8 cellular contexts compared by ENCODE assay signal in genomic region chr22:20918663-20919220, GRCh38. TPM values are rescaled to one million over a fixed set of nuclear protein-coding genes. Genes with fewer than 3 reads are reported as not detected.
DNase-seq lines count a peak whose midpoint lies in the region; ATAC-seq, FAIRE-seq and TF ChIP-seq lines count a peak whose summit lies in the region.

No MANE protein-coding gene starts in this region.

- peak overlapping the region; percentile 94 for H3K27ac Mint-ChIP-seq in activated CD4-positive, alpha-beta T cell treated with anti-CD3 and anti-CD28 coated beads, Interleukin-2, amount 10 ng/mL, durations not matched to agents 7 days and 5 days
- H3K27ac Mint-ChIP-seq in activated T-cell treated with anti-CD3 and anti-CD28 coated beads, Interleukin-2, amount 50 U/mL, for 72 hours = peak overlapping the region; percentile 91

- H3K9me3 Mint-ChIP-seq in activated CD4-positive, alpha-beta T cell treated with anti-CD3 and anti-CD28 coated beads, Interleukin-2, amount 10 ng/mL, durations not matched to agents 7 days and 5 days = no peaks in the 10 kb centered on the region
- H3K9me3 Mint-ChIP-seq in activated T-cell treated with anti-CD3 and anti-CD28 coated beads, Interleukin-2, amount 50 U/mL, for 72 hours = no peaks in the 10 kb centered on the region

- H3K9me3 ChIP-seq in kidney (ENCODE audit: control insufficient read depth in 1 of 2, low read length in 2 of 2) (no peaks in the 10 kb centered on the region), thyroid gland (no peaks in the 10 kb centered on the region)

- H3K27ac ChIP-seq in kidney (ENCODE audit: low read depth in 2 of 2, low read length in 2 of 2) = no peak overlapping the region
- H3K27ac ChIP-seq in thyroid gland = peak overlapping the region in 1 of 3 donors; percentile 92

- TF ChIP-seq CTCF in kidney (IDR thresholded peaks at IDR 0.05; ENCODE audit: borderline replicate concordance, extremely low read depth, insufficient read depth) = no peak
- TF ChIP-seq CTCF in thyroid gland (IDR thresholded peaks at IDR 0.05) = no peak

- no peaks in the 10 kb centered on the region for H3K27me3 ChIP-seq in thyroid gland

- H3K4me1 Mint-ChIP-seq in activated CD4-positive, alpha-beta T cell treated with anti-CD3 and anti-CD28 coated beads, Interleukin-2, amount 10 ng/mL, durations not matched to agents 7 days and 5 days = peaks cover 43% of the 10 kb centered on the region
- peaks cover 42% of the 10 kb centered on the region for H3K4me1 Mint-ChIP-seq in activated T-cell treated with anti-CD3 and anti-CD28 coated beads, Interleukin-2, amount 50 U/mL, for 72 hours (ENCODE audit: low read depth)

- CTCF ChIA-PET in activated CD4-positive, alpha-beta T cell treated with anti-CD3 and anti-CD28 coated beads, Interleukin-2, amount 10 ng/mL, durations not matched to agents 7 days and 5 days (lab: Charles Lee) = interaction anchor here (0.7 kb wide), 1 partner anchor 117 kb away, joined by 6 read pairs; no protein-coding TSS in a partner anchor

- no peak for FAIRE-seq in kidney (lab: Jason Lieb, UNC)

- peak overlapping the region; percentile 96 for H3K4me3 ChIP-seq in kidney (ENCODE audit: low read length in 2 of 2)
- peak overlapping the region in 2 of 3 donors; percentile 81 to 99 for H3K4me3 ChIP-seq in thyroid gland (replicated peaks in 1 of 3)

- H3K4me3 Mint-ChIP-seq in activated CD4-positive, alpha-beta T cell treated with anti-CD3 and anti-CD28 coated beads, Interleukin-2, amount 10 ng/mL, durations not matched to agents 7 days and 5 days = peak overlapping the region; percentile 99
- H3K4me3 Mint-ChIP-seq in activated T-cell treated with anti-CD3 and anti-CD28 coated beads, Interleukin-2, amount 50 U/mL, for 72 hours = peak overlapping the region; percentile 88 to 96

- intact Hi-C loops in kidney (cut with DNase I) (no loop called here), thyroid gland (cut with DNase I) (no loop called here)

- peak overlapping the region in 1 of 2 donors; percentile 97 for H3K9ac ChIP-seq in kidney (ENCODE audit: low read length in 2 of 2)

- 2 to 4% methylated on average over 14 to 19 of the region's 19 CpGs for WGBS in thyroid gland, 2 donors

- no peak for TF ChIP-seq POLR2A in thyroid gland (IDR thresholded peaks at IDR 0.05)

- peaks cover 28% of the 10 kb centered on the region for H3K36me3 Mint-ChIP-seq in activated CD4-positive, alpha-beta T cell treated with anti-CD3 and anti-CD28 coated beads, Interleukin-2, amount 10 ng/mL, durations not matched to agents 7 days and 5 days (ENCODE audit: low read depth)
- peaks cover 8 to 10% of the 10 kb centered on the region in 2 donors for H3K36me3 Mint-ChIP-seq in activated T-cell treated with anti-CD3 and anti-CD28 coated beads, Interleukin-2, amount 50 U/mL, for 72 hours (ENCODE audit: insufficient read depth in 2 of 2)

- no peaks in the 10 kb centered on the region for H3K36me3 ChIP-seq in kidney (ENCODE audit: control insufficient read depth in 1 of 2, insufficient read depth in 2 of 2, low read length in 2 of 2)
- H3K36me3 ChIP-seq in thyroid gland = no peaks in the 10 kb centered on the region

- DNase-seq in activated CD4-positive, alpha-beta T cell treated with anti-CD3 and anti-CD28 coated beads, Interleukin-2, amount 10 ng/mL, durations not matched to agents 7 days and 5 days = no peak
- DNase-seq in activated CD4-positive, alpha-beta T cell treated with anti-CD3 and anti-CD28 coated beads for 4 hours = no peak
- DNase-seq in activated T-cell treated with anti-CD3 and anti-CD28 coated beads, Interleukin-2, amount 50 U/mL, for 72 hours = no peak
- DNase-seq in kidney (no peak), thyroid gland (no peak), cerebellum (ENCODE audit: low spot score) (no peak), A172 (ENCODE audit: low spot score) (no peak)

- peaks cover 0 to 16% of the 10 kb centered on the region in 2 donors for H3K4me1 ChIP-seq in kidney (ENCODE audit: control insufficient read depth in 1 of 2, insufficient read depth in 1 of 2, low read depth in 1 of 2, low read length in 2 of 2)
- peaks cover 27 to 29% of the 10 kb centered on the region in 2 donors for H3K4me1 ChIP-seq in thyroid gland

- H3K27me3 Mint-ChIP-seq in activated CD4-positive, alpha-beta T cell treated with anti-CD3 and anti-CD28 coated beads, Interleukin-2, amount 10 ng/mL, durations not matched to agents 7 days and 5 days = no peaks in the 10 kb centered on the region
- H3K27me3 Mint-ChIP-seq in activated T-cell treated with anti-CD3 and anti-CD28 coated beads, Interleukin-2, amount 50 U/mL, for 72 hours (ENCODE audit: low read depth) = no peaks in the 10 kb centered on the region

- no peak for ATAC-seq in activated T-cell treated with anti-CD3 and anti-CD28 coated beads, Interleukin-2, amount 50 U/mL, for 72 hours (replicated peaks in 1 of 2)
- no peak for ATAC-seq in HG03460 (IDR thresholded peaks at IDR 0.05; ENCODE audit: unreplicated experiment)

- POLR2A ChIA-PET in activated CD4-positive, alpha-beta T cell treated with anti-CD3 and anti-CD28 coated beads, Interleukin-2, amount 10 ng/mL, durations not matched to agents 7 days and 5 days (lab: Charles Lee) = no interaction called here

RNA-seq across cellular contexts. Expression of gene CRKL, which starts 1.5 kb away (rescaled TPM):
- 10 to 100 TPM; 82.2 to 87.2 TPM for total RNA-seq in activated CD4-positive, alpha-beta T cell treated with anti-CD3 and anti-CD28 coated beads, Interleukin-2, amount 10 ng/mL, durations not matched to agents 7 days and 5 days
- total RNA-seq in activated T-cell treated with anti-CD3 and anti-CD28 coated beads, Interleukin-2, amount 50 U/mL, for 72 hours = 10 to 100 TPM; 70.4 to 71.5 TPM
- total RNA-seq in kidney (44.7 TPM), thyroid gland (10 to 100 TPM; 38.5 to 47.8 (median 42.1) TPM), cerebellum (64.1 TPM)
- 11.9 TPM for polyA plus RNA-seq in kidney (ENCODE audit: insufficient read depth, low read depth, low replicate concordance)
- 29.1 and 33.8 TPM in 2 replicates for total RNA-seq in A172 (2014; rRNA removed; shearing (Covaris generic))

RNA-seq across cellular contexts. Expression of gene AIFM3, which starts 48.3 kb away (rescaled TPM):
- total RNA-seq in activated CD4-positive, alpha-beta T cell treated with anti-CD3 and anti-CD28 coated beads, Interleukin-2, amount 10 ng/mL, durations not matched to agents 7 days and 5 days = under 1 TPM in 1 of 2 experiments, not detected in 1; 0.25 TPM
- under 1 TPM in 1 of 2 donors, not detected in 1; 0.58 TPM for total RNA-seq in activated T-cell treated with anti-CD3 and anti-CD28 coated beads, Interleukin-2, amount 50 U/mL, for 72 hours
- total RNA-seq in kidney (3.1 TPM), thyroid gland (1 to 10 TPM in 2 of 4 donors, under 1 TPM in 2; 0.11 to 2.0 (median 0.80) TPM), cerebellum (6.4 TPM)
- 4.4 TPM for polyA plus RNA-seq in kidney (ENCODE audit: insufficient read depth, low read depth, low replicate concordance)
- total RNA-seq in A172 (2014; rRNA removed; shearing (Covaris generic)) = 1.4 TPM in 1 of 2 replicates, not detected in the other

RNA-seq across cellular contexts. Expression of gene SNAP29, which starts 59.9 kb away (rescaled TPM):
- total RNA-seq in activated CD4-positive, alpha-beta T cell treated with anti-CD3 and anti-CD28 coated beads, Interleukin-2, amount 10 ng/mL, durations not matched to agents 7 days and 5 days = 10 to 100 TPM; 29.6 to 36.0 TPM
- total RNA-seq in activated T-cell treated with anti-CD3 and anti-CD28 coated beads, Interleukin-2, amount 50 U/mL, for 72 hours = 10 to 100 TPM; 19.8 to 21.0 TPM
- total RNA-seq in kidney (25.4 TPM), thyroid gland (10 to 100 TPM; 17.1 to 21.1 (median 17.6) TPM), cerebellum (7.8 TPM)
- polyA plus RNA-seq in kidney (ENCODE audit: insufficient read depth, low read depth, low replicate concordance) = 26.8 TPM
- 10.6 and 15.0 TPM in 2 replicates for total RNA-seq in A172 (2014; rRNA removed; shearing (Covaris generic))
